Comparison of ENCODE assay signal across 1 cellular context in genomic region chr19:14033946-14034345, GRCh38.
TF ChIP-seq lines count a peak whose summit lies in the region.

No MANE protein-coding gene starts in this region.

TF ChIP-seq in WTC11, 78 proteins besides CTCF, POLR2A, EP300 and RAD21 (continued from another document):
- no peak for TF ChIP-seq ESRRA (CRISPR knock-in tag; IDR thresholded peaks at IDR 0.05; ENCODE audit: borderline replicate concordance)
- no peak for TF ChIP-seq TCF7 (CRISPR knock-in tag; IDR thresholded peaks at IDR 0.05; ENCODE audit: low read depth)
- TF ChIP-seq E2F4 (CRISPR knock-in tag; IDR thresholded peaks at IDR 0.05; ENCODE audit: borderline replicate concordance, low read depth) = no peak
